ENCODE assay signal across 1 cellular context in the genomic region with DNA sequence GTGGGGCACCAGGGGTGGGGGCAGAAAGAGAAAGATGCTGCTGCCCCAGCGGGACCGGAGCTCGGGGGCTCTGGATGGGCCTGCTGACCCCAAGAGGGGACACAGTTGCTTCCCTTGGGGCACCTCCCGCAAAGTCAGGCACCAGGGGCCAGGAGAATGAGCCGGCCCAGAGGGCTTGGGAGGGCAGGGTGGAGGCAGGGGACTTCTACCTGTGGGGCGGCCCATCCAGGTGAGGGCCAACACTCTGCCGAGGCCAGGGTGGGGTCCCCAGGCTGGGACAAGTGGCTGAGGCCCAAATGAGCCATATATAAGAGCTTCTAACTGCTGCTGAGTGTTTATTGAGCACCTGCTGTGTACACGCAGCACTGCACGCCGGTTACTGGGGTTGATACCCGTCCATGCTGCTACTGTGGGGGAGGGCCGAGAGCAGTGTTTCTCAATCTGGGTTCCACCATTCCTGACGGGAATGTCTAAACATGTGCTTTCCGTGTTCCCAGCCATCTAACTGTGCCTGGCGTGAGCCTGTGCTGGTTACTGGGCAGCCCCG.
TF ChIP-seq lines count a peak whose summit lies in the region.

No MANE protein-coding gene starts in this region.

TF ChIP-seq in WTC11, 78 proteins besides CTCF, POLR2A, EP300 and RAD21 (continued from another document):
- no peak for TF ChIP-seq ZNF416 (CRISPR knock-in tag; IDR thresholded peaks at IDR 0.05)
- TF ChIP-seq, protein P1, sequence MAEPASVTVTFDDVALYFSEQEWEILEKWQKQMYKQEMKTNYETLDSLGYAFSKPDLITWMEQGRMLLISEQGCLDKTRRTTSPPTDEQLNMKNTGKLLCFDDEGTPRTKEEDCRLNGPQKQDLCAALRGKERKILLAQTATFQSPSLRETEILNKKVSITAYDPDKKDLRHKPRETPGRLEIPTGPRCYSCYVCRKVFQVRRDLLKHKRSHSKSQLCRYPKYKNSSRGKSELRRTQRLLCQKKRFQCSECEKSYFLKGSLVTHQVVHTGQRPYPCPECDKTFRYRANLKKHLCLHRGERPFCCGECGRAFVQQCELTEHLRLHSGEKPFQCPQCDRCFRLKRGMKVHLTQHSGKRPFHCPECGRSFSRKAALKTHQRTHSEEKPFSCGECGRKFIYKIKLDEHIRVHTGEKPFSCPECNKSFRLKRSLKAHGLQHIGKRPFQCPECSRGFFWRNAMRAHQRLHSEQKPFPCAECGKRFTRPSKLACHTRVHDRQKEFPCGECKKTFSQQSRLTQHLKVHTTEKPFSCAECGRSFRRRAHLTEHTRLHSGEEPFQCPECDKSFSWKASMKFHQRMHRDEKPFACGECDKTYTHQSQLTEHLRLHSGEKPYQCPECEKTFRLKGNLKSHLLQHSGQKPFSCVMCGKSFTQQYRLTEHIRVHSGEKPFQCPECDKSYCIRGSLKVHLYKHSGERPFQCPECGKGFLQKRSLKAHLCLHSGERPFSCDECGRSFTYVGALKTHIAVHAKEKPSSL (CRISPR knock-in tag; conservative IDR thresholded peaks at IDR 0.05) = no peak
- no peak for TF ChIP-seq ZNF121 (CRISPR knock-in tag; IDR thresholded peaks at IDR 0.05)
- TF ChIP-seq JAZF1 (CRISPR knock-in tag; IDR thresholded peaks at IDR 0.05) = no peak
- TF ChIP-seq ZNF396 (CRISPR knock-in tag; IDR thresholded peaks at IDR 0.05; ENCODE audit: borderline replicate concordance) = no peak
- TF ChIP-seq, protein P2, sequence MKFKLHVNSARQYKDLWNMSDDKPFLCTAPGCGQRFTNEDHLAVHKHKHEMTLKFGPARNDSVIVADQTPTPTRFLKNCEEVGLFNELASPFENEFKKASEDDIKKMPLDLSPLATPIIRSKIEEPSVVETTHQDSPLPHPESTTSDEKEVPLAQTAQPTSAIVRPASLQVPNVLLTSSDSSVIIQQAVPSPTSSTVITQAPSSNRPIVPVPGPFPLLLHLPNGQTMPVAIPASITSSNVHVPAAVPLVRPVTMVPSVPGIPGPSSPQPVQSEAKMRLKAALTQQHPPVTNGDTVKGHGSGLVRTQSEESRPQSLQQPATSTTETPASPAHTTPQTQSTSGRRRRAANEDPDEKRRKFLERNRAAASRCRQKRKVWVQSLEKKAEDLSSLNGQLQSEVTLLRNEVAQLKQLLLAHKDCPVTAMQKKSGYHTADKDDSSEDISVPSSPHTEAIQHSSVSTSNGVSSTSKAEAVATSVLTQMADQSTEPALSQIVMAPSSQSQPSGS (CRISPR knock-in tag; IDR thresholded peaks at IDR 0.05; ENCODE audit: borderline replicate concordance, low read depth) = no peak
- no peak for TF ChIP-seq HMGA2 (CRISPR knock-in tag; IDR thresholded peaks at IDR 0.05)
- TF ChIP-seq SOX15 (CRISPR knock-in tag; IDR thresholded peaks at IDR 0.05) = no peak
- no peak for TF ChIP-seq TP53 (CRISPR knock-in tag; IDR thresholded peaks at IDR 0.05)
- no peak for TF ChIP-seq OVOL2 (CRISPR knock-in tag; IDR thresholded peaks at IDR 0.05; ENCODE audit: borderline replicate concordance)
